3 cellular contexts compared by ENCODE assay signal in genomic region chr22:38831166-38831945, GRCh38.
TF ChIP-seq lines count a peak whose summit lies in the region.

No MANE protein-coding gene starts in this region.

TF ChIP-seq in A549, 52 proteins besides CTCF, POLR2A, EP300 and RAD21 (continued from another document and continues in another):
- no peak for TF ChIP-seq PHF8 (IDR thresholded peaks at IDR 0.05; ENCODE audit: borderline replicate concordance, low read depth)
- TF ChIP-seq TP53 (CRISPR knock-in tag; IDR thresholded peaks at IDR 0.05), result no peak
- no peak for TF ChIP-seq ZC3H11A (IDR thresholded peaks at IDR 0.05)
- no peak for TF ChIP-seq POLR2AphosphoS2 (conservative IDR thresholded peaks at IDR 0.05; ENCODE audit: low read length)
- TF ChIP-seq, protein P1, sequence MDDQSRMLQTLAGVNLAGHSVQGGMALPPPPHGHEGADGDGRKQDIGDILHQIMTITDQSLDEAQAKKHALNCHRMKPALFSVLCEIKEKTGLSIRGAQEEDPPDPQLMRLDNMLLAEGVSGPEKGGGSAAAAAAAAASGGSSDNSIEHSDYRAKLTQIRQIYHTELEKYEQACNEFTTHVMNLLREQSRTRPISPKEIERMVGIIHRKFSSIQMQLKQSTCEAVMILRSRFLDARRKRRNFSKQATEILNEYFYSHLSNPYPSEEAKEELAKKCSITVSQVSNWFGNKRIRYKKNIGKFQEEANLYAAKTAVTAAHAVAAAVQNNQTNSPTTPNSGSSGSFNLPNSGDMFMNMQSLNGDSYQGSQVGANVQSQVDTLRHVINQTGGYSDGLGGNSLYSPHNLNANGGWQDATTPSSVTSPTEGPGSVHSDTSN (IDR thresholded peaks at IDR 0.05), result no peak
- TF ChIP-seq, protein P2, sequence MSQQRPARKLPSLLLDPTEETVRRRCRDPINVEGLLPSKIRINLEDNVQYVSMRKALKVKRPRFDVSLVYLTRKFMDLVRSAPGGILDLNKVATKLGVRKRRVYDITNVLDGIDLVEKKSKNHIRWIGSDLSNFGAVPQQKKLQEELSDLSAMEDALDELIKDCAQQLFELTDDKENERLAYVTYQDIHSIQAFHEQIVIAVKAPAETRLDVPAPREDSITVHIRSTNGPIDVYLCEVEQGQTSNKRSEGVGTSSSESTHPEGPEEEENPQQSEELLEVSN (IDR thresholded peaks at IDR 0.05; ENCODE audit: borderline replicate concordance, low read depth), result no peak
- TF ChIP-seq, protein P3, sequence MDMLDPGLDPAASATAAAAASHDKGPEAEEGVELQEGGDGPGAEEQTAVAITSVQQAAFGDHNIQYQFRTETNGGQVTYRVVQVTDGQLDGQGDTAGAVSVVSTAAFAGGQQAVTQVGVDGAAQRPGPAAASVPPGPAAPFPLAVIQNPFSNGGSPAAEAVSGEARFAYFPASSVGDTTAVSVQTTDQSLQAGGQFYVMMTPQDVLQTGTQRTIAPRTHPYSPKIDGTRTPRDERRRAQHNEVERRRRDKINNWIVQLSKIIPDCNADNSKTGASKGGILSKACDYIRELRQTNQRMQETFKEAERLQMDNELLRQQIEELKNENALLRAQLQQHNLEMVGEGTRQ (IDR thresholded peaks at IDR 0.05), result no peak
- peak; percentile 47 for TF ChIP-seq FOSL2 (IDR thresholded peaks at IDR 0.05)
- peak; percentile 78 for TF ChIP-seq FOSL2 (CRISPR knock-in tag; IDR thresholded peaks at IDR 0.05)
- no peak for TF ChIP-seq KDM1A (IDR thresholded peaks at IDR 0.05; ENCODE audit: low read depth)
- peak; percentile 53 to 85; a peak in 3 of 4 replicates for TF ChIP-seq CEBPB (IDR thresholded peaks at IDR 0.05)
- no peak for TF ChIP-seq MAZ (IDR thresholded peaks at IDR 0.05; ENCODE audit: borderline replicate concordance, low read depth, low read length)
- TF ChIP-seq RFX5 (IDR thresholded peaks at IDR 0.05), result no peak
- no peak for TF ChIP-seq BCL3 (IDR thresholded peaks at IDR 0.05)
- no peak for TF ChIP-seq MAX (IDR thresholded peaks at IDR 0.05)
- no peak for TF ChIP-seq HOXA7 (CRISPR knock-in tag; IDR thresholded peaks at IDR 0.05)
- TF ChIP-seq TFCP2L1 (CRISPR knock-in tag; IDR thresholded peaks at IDR 0.05), result no peak
- TF ChIP-seq CBX8 (IDR thresholded peaks at IDR 0.05), result no peak
- no peak for TF ChIP-seq RARB (CRISPR knock-in tag; IDR thresholded peaks at IDR 0.05)
- no peak for TF ChIP-seq GATA3 (IDR thresholded peaks at IDR 0.05; ENCODE audit: borderline replicate concordance)
- TF ChIP-seq JUN (IDR thresholded peaks at IDR 0.05), result peak in 1 of 2 experiments; percentile 42; a peak in 1 of 5 replicates
- no peak for TF ChIP-seq ZSCAN20 (CRISPR knock-in tag; IDR thresholded peaks at IDR 0.05)
- no peak for TF ChIP-seq BHLHE40 (IDR thresholded peaks at IDR 0.05; ENCODE audit: low read depth, low read length)
- TF ChIP-seq MYC (IDR thresholded peaks at IDR 0.05; ENCODE audit: borderline replicate concordance, low read length), result no peak
- TF ChIP-seq JUNB (IDR thresholded peaks at IDR 0.05), result peak; percentile 51; the same call in 1 of the 2 replicates

TF ChIP-seq in HEK293, 187 proteins besides CTCF, POLR2A, EP300 and RAD21 (continues in another document):
- TF ChIP-seq, protein P4, sequence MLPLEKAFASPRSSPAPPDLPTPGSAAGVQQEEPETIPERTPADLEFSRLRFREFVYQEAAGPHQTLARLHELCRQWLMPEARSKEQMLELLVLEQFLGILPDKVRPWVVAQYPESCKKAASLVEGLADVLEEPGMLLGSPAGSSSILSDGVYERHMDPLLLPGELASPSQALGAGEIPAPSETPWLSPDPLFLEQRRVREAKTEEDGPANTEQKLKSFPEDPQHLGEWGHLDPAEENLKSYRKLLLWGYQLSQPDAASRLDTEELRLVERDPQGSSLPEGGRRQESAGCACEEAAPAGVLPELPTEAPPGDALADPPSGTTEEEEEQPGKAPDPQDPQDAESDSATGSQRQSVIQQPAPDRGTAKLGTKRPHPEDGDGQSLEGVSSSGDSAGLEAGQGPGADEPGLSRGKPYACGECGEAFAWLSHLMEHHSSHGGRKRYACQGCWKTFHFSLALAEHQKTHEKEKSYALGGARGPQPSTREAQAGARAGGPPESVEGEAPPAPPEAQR (tag by site-specific recombination; IDR thresholded peaks at IDR 0.05), result no peak
- no peak for TF ChIP-seq ZNF792 (tag by site-specific recombination; IDR thresholded peaks at IDR 0.05)
- TF ChIP-seq ZBTB20 (tag by site-specific recombination; IDR thresholded peaks at IDR 0.05), result no peak
- peak; percentile 22; the same call in 1 of the 2 replicates for TF ChIP-seq ZNF629 (tag by site-specific recombination; IDR thresholded peaks at IDR 0.05)
- TF ChIP-seq SCRT2 (tag by site-specific recombination; IDR thresholded peaks at IDR 0.05), result peak; percentile 65
- TF ChIP-seq ZSCAN30 (tag by site-specific recombination; IDR thresholded peaks at IDR 0.05), result no peak
- TF ChIP-seq REPIN1 (tag by site-specific recombination; IDR thresholded peaks at IDR 0.05; ENCODE audit: low read depth), result no peak
- no peak for TF ChIP-seq SCRT1 (tag by site-specific recombination; IDR thresholded peaks at IDR 0.05; ENCODE audit: borderline replicate concordance)
- TF ChIP-seq, protein P5, sequence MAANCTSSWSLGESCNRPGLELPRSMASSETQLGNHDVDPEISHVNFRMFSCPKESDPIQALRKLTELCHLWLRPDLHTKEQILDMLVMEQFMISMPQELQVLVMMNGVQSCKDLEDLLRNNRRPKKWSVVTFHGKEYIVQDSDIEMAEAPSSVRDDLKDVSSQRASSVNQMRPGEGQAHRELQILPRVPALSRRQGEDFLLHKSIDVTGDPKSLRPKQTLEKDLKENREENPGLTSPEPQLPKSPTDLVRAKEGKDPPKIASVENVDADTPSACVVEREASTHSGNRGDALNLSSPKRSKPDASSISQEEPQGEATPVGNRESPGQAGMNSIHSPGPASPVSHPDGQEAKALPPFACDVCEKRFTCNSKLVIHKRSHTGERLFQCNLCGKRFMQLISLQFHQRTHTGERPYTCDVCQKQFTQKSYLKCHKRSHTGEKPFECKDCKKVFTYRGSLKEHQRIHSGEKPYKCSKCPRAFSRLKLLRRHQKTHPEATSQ (tag by site-specific recombination; IDR thresholded peaks at IDR 0.05), result no peak
- no peak for TF ChIP-seq ZFHX2 (tag by site-specific recombination; conservative IDR thresholded peaks at IDR 0.05)
- TF ChIP-seq, protein P6, sequence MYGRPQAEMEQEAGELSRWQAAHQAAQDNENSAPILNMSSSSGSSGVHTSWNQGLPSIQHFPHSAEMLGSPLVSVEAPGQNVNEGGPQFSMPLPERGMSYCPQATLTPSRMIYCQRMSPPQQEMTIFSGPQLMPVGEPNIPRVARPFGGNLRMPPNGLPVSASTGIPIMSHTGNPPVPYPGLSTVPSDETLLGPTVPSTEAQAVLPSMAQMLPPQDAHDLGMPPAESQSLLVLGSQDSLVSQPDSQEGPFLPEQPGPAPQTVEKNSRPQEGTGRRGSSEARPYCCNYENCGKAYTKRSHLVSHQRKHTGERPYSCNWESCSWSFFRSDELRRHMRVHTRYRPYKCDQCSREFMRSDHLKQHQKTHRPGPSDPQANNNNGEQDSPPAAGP (tag by site-specific recombination; IDR thresholded peaks at IDR 0.05), result no peak
- TF ChIP-seq GLIS2 (tag by site-specific recombination; IDR thresholded peaks at IDR 0.05), result no peak
- no peak for TF ChIP-seq ZNF311 (tag by site-specific recombination; IDR thresholded peaks at IDR 0.05; ENCODE audit: borderline replicate concordance)
- no peak for TF ChIP-seq MZF1 (tag by site-specific recombination; IDR thresholded peaks at IDR 0.05; ENCODE audit: borderline replicate concordance)
- TF ChIP-seq ZNF302 (tag by site-specific recombination; IDR thresholded peaks at IDR 0.05; ENCODE audit: low read depth), result no peak
- TF ChIP-seq, protein P7, sequence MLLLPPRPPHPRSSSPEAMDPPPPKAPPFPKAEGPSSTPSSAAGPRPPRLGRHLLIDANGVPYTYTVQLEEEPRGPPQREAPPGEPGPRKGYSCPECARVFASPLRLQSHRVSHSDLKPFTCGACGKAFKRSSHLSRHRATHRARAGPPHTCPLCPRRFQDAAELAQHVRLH (tag by site-specific recombination; IDR thresholded peaks at IDR 0.05), result no peak
- TF ChIP-seq ZNF48 (tag by site-specific recombination; IDR thresholded peaks at IDR 0.05), result no peak
- 0 out of 2 replicates have a peak, but pooled peaks have one; percentile 37 for TF ChIP-seq SP7 (tag by site-specific recombination; IDR thresholded peaks at IDR 0.05)
- TF ChIP-seq ZNF514 (tag by site-specific recombination; IDR thresholded peaks at IDR 0.05), result no peak
- no peak for TF ChIP-seq ZSCAN23 (tag by site-specific recombination; IDR thresholded peaks at IDR 0.05)
- no peak for TF ChIP-seq KLF8 (tag by site-specific recombination; IDR thresholded peaks at IDR 0.05)
- no peak for TF ChIP-seq KLF10 (tag by site-specific recombination; IDR thresholded peaks at IDR 0.05)
- no peak for TF ChIP-seq ZNF529 (tag by site-specific recombination; IDR thresholded peaks at IDR 0.05; ENCODE audit: insufficient replicate concordance)
- peak; percentile 59 for TF ChIP-seq ZBTB17 (tag by site-specific recombination; IDR thresholded peaks at IDR 0.05)
- peak; percentile 70 for TF ChIP-seq GLIS1 (tag by site-specific recombination; IDR thresholded peaks at IDR 0.05)

TF ChIP-seq in WTC11, 78 proteins besides CTCF, POLR2A, EP300 and RAD21 (continued from another document):
- TF ChIP-seq ZBTB43 (CRISPR knock-in tag; IDR thresholded peaks at IDR 0.05) (no peak), MAX (CRISPR knock-in tag; IDR thresholded peaks at IDR 0.05) (no peak), MLX (CRISPR knock-in tag; IDR thresholded peaks at IDR 0.05) (no peak), CDX4 (CRISPR knock-in tag; IDR thresholded peaks at IDR 0.05; ENCODE audit: borderline replicate concordance) (no peak), MYBL2 (CRISPR knock-in tag; IDR thresholded peaks at IDR 0.05) (no peak)
- TF ChIP-seq, protein P8, sequence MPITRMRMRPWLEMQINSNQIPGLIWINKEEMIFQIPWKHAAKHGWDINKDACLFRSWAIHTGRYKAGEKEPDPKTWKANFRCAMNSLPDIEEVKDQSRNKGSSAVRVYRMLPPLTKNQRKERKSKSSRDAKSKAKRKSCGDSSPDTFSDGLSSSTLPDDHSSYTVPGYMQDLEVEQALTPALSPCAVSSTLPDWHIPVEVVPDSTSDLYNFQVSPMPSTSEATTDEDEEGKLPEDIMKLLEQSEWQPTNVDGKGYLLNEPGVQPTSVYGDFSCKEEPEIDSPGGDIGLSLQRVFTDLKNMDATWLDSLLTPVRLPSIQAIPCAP (CRISPR knock-in tag; IDR thresholded peaks at IDR 0.05), result no peak
- TF ChIP-seq, protein P9, sequence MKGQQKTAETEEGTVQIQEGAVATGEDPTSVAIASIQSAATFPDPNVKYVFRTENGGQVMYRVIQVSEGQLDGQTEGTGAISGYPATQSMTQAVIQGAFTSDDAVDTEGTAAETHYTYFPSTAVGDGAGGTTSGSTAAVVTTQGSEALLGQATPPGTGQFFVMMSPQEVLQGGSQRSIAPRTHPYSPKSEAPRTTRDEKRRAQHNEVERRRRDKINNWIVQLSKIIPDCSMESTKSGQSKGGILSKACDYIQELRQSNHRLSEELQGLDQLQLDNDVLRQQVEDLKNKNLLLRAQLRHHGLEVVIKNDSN (CRISPR knock-in tag; IDR thresholded peaks at IDR 0.05), result no peak
- TF ChIP-seq, protein P4 (CRISPR knock-in tag; IDR thresholded peaks at IDR 0.05), result no peak
- TF ChIP-seq, protein P10, sequence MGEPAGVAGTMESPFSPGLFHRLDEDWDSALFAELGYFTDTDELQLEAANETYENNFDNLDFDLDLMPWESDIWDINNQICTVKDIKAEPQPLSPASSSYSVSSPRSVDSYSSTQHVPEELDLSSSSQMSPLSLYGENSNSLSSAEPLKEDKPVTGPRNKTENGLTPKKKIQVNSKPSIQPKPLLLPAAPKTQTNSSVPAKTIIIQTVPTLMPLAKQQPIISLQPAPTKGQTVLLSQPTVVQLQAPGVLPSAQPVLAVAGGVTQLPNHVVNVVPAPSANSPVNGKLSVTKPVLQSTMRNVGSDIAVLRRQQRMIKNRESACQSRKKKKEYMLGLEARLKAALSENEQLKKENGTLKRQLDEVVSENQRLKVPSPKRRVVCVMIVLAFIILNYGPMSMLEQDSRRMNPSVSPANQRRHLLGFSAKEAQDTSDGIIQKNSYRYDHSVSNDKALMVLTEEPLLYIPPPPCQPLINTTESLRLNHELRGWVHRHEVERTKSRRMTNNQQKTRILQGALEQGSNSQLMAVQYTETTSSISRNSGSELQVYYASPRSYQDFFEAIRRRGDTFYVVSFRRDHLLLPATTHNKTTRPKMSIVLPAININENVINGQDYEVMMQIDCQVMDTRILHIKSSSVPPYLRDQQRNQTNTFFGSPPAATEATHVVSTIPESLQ (CRISPR knock-in tag; IDR thresholded peaks at IDR 0.05), result no peak
